14 cellular contexts compared by ENCODE assay signal in genomic region chr18:58793361-58793760, GRCh38.
DNase-seq lines count a peak whose midpoint lies in the region; ATAC-seq and TF ChIP-seq lines count a peak whose summit lies in the region.
"Had no signal": no experiment of that assay in that cellular context is flagged by ENCODE, and none has a peak within 500 bp of the region (broad histone marks: within the 10 kb centered on the region; RNA-seq: fewer than 3 reads in every experiment).

No MANE protein-coding gene starts in this region.

- TF ChIP-seq CTCF in PC-3 (conservative IDR thresholded peaks at IDR 0.05; ENCODE audit: low read depth, low read length) (no peak), osteoblast (IDR thresholded peaks at IDR 0.05; ENCODE audit: extremely low read depth, low read depth, low read length) (no peak), WTC11 (IDR thresholded peaks at IDR 0.05) (no peak)

- no peaks in the 10 kb centered on the region for H3K36me3 Mint-ChIP-seq in stimulated activated effector memory CD8-positive, alpha-beta T cell treated with anti-CD3 and anti-CD28 coated beads, Interleukin-12 subunit alpha, Interleukin-12 subunit beta, amount 100 ng/mL, for 72 hours
- no peaks in the 10 kb centered on the region for H3K36me3 Mint-ChIP-seq in WTC11
- H3K36me3 Mint-ChIP-seq: memory B cell had no signal

- no peaks in the 10 kb centered on the region for H4K20me1 ChIP-seq in PC-3 (ENCODE audit: low read length)
- no peaks in the 10 kb centered on the region for H4K20me1 ChIP-seq in osteoblast (ENCODE audit: insufficient read depth, low read length)

- H2AFZ ChIP-seq in PC-3 (ENCODE audit: low read length), result no peak overlapping the region
- H2AFZ ChIP-seq in osteoblast (ENCODE audit: low read length), result no peak overlapping the region

- H3K4me1 ChIP-seq in PC-3 (ENCODE audit: insufficient read depth, low read length) (peaks cover 40% of the 10 kb centered on the region), osteoblast (ENCODE audit: insufficient read depth, low read length) (peaks cover 9% of the 10 kb centered on the region)

- no peak overlapping the region for H3K4me3 Mint-ChIP-seq in stimulated activated effector memory CD8-positive, alpha-beta T cell treated with anti-CD3 and anti-CD28 coated beads, Interleukin-12 subunit alpha, Interleukin-12 subunit beta, amount 100 ng/mL, for 72 hours
- H3K4me3 Mint-ChIP-seq in WTC11, result no peak overlapping the region
- H3K4me3 Mint-ChIP-seq: memory B cell; T-helper 2 cell treated with Interferon-gamma antibody and Interleukin-4, amounts not matched to agents 5 μg/mL and 100 μg/mL, for 36 hours had no signal

- H3K36me3 ChIP-seq in PC-3 (ENCODE audit: low read depth, low read length) (no peaks in the 10 kb centered on the region), osteoblast (ENCODE audit: insufficient read depth, low read length) (no peaks in the 10 kb centered on the region)
- H3K36me3 ChIP-seq: tibial artery had no signal

- peak; percentile 77 for DNase-seq in EL
- DNase-seq in PC-3, result peak; percentile 98
- DNase-seq in osteoblast (ENCODE audit: insufficient read length, low spot score, missing footprints), result peak; percentile 74
- DNase-seq in activated effector memory CD4-positive, alpha-beta T cell treated with Interleukin-2 at 50 U/mL for 16 hours, result no peak
- no peak for DNase-seq in stimulated activated effector memory CD8-positive, alpha-beta T cell treated with anti-CD3 and anti-CD28 coated beads, Interleukin-12 subunit alpha, Interleukin-12 subunit beta, amount 100 ng/mL, for 72 hours (ENCODE audit: low spot score in 2 of 2)
- no peak for DNase-seq in WTC11 (ENCODE audit: low spot score)
- DNase-seq in NCI-H1092 treated with DMSO at 0.1 percent for 48 hours (lab: John Stamatoyannopoulos, UW), result no peak
- DNase-seq: amygdala, NCI-H1694, tibial artery had no signal

- peaks cover 18% of the 10 kb centered on the region for H3F3A ChIP-seq in PC-3 (ENCODE audit: low read length, unreplicated experiment)

- no peak overlapping the region for H3K4me3 ChIP-seq in PC-3 (ENCODE audit: low read length)
- no peak overlapping the region for H3K4me3 ChIP-seq in osteoblast (ENCODE audit: insufficient read depth, low read length)
- H3K4me3 ChIP-seq: tibial artery had no signal

- H3K4me1 Mint-ChIP-seq in stimulated activated effector memory CD8-positive, alpha-beta T cell treated with anti-CD3 and anti-CD28 coated beads, Interleukin-12 subunit alpha, Interleukin-12 subunit beta, amount 100 ng/mL, for 72 hours, result no peaks in the 10 kb centered on the region
- H3K4me1 Mint-ChIP-seq in WTC11, result peaks cover 34% of the 10 kb centered on the region

- H3K9me3 Mint-ChIP-seq in stimulated activated effector memory CD8-positive, alpha-beta T cell treated with anti-CD3 and anti-CD28 coated beads, Interleukin-12 subunit alpha, Interleukin-12 subunit beta, amount 100 ng/mL, for 72 hours, result no peaks in the 10 kb centered on the region
- no peaks in the 10 kb centered on the region for H3K9me3 Mint-ChIP-seq in WTC11
- H3K9me3 Mint-ChIP-seq: memory B cell; T-helper 2 cell treated with Interferon-gamma antibody and Interleukin-4, amounts not matched to agents 5 μg/mL and 100 μg/mL, for 36 hours had no signal

- H3K27ac Mint-ChIP-seq in stimulated activated effector memory CD8-positive, alpha-beta T cell treated with anti-CD3 and anti-CD28 coated beads, Interleukin-12 subunit alpha, Interleukin-12 subunit beta, amount 100 ng/mL, for 72 hours, result no peak overlapping the region
- H3K27ac Mint-ChIP-seq in WTC11, result no peak overlapping the region
- H3K27ac Mint-ChIP-seq: memory B cell; progenitor cell of endocrine pancreas; T-helper 2 cell treated with Interferon-gamma antibody and Interleukin-4, amounts not matched to agents 5 μg/mL and 100 μg/mL, for 36 hours had no signal

- ATAC-seq in PC-3, result peak; percentile 18
- ATAC-seq in esophagus mucosa, result peak; percentile 79
- no peak for ATAC-seq in stimulated activated effector memory CD8-positive, alpha-beta T cell treated with anti-CD3 and anti-CD28 coated beads, Interleukin-12 subunit alpha, Interleukin-12 subunit beta, amount 100 ng/mL, for 72 hours
- ATAC-seq in WTC11, result no peak

- no peaks in the 10 kb centered on the region for H3K79me2 ChIP-seq in PC-3 (ENCODE audit: low read length)
- H3K79me2 ChIP-seq in osteoblast (ENCODE audit: insufficient read depth, low read length), result no peaks in the 10 kb centered on the region

- H3K4me2 ChIP-seq in PC-3 (ENCODE audit: low read length) (no peak overlapping the region), osteoblast (ENCODE audit: insufficient read depth, low read length) (no peak overlapping the region)

- H3K9me2 ChIP-seq in PC-3 (replicated peaks; ENCODE audit: low read length), result no peaks in the 10 kb centered on the region

- H3K27ac ChIP-seq in PC-3 (ENCODE audit: low read length) (peak overlapping the region; percentile 69), osteoblast (ENCODE audit: low read depth, low read length) (no peak overlapping the region)
- H3K27ac ChIP-seq: tibial artery had no signal

- intact Hi-C loops in PC-3 (cut with micrococcal nuclease), result loop anchor here (1.0 kb wide), 1 partner anchor 69 kb away; no protein-coding TSS in a partner anchor

- H3K9me3 ChIP-seq in PC-3 (ENCODE audit: low read length) (no peaks in the 10 kb centered on the region), osteoblast (ENCODE audit: low read depth, low read length) (no peaks in the 10 kb centered on the region)
- H3K9me3 ChIP-seq: tibial artery had no signal

- H3K27me3 ChIP-seq in PC-3 (ENCODE audit: low read length) (no peaks in the 10 kb centered on the region), osteoblast (ENCODE audit: insufficient read depth, low read length) (no peaks in the 10 kb centered on the region)
- H3K27me3 ChIP-seq: tibial artery had no signal

- no peaks in the 10 kb centered on the region; the same call in 1 of the 2 replicates for H3K27me3 Mint-ChIP-seq in WTC11 (ENCODE audit: low read depth)
- H3K27me3 Mint-ChIP-seq: memory B cell, progenitor cell of endocrine pancreas had no signal

- CTCF ChIA-PET in PC-3 (lab: Charles Lee), result no interaction called here
- CTCF ChIA-PET in WTC11 (lab: Charles Lee), result interaction anchor here (1.6 kb wide), 1 partner anchor 213 kb away, joined by 3 read pairs; no protein-coding TSS in a partner anchor

- no TSS peak for BruUV-seq in PC-3 (replicated peaks; lab: Mats Ljungman, UMichigan)

- POLR2A ChIA-PET in PC-3 (lab: Charles Lee; ENCODE audit: unreplicated experiment), result no interaction called here
- POLR2A ChIA-PET in WTC11 (lab: Charles Lee), result no interaction called here

- H3K9ac ChIP-seq in PC-3 (ENCODE audit: low read length), result no peak overlapping the region

TF ChIP-seq in WTC11, 78 proteins besides CTCF, POLR2A, EP300 and RAD21:
- no peak for TF ChIP-seq JUN (CRISPR knock-in tag; IDR thresholded peaks at IDR 0.05)
- TF ChIP-seq ARID4B (CRISPR knock-in tag; IDR thresholded peaks at IDR 0.05; ENCODE audit: borderline replicate concordance), result no peak
- no peak for TF ChIP-seq ZNF416 (CRISPR knock-in tag; IDR thresholded peaks at IDR 0.05)
- no peak for TF ChIP-seq ZNF138 (CRISPR knock-in tag; conservative IDR thresholded peaks at IDR 0.05)
- no peak for TF ChIP-seq TEAD4 (CRISPR knock-in tag; IDR thresholded peaks at IDR 0.05)
- no peak for TF ChIP-seq ZSCAN18 (CRISPR knock-in tag; IDR thresholded peaks at IDR 0.05)
- no peak for TF ChIP-seq ZNF317 (CRISPR knock-in tag; IDR thresholded peaks at IDR 0.05; ENCODE audit: borderline replicate concordance, low read depth)
- no peak for TF ChIP-seq TCF7 (CRISPR knock-in tag; IDR thresholded peaks at IDR 0.05; ENCODE audit: low read depth)
TF ChIP-seq in WTC11: peak in this region for 0.

Comparison
In these comparisons a context has a peak if more than half of its experiments do, and no peak if none do; other contexts are left out.
1. DNase-seq: peak in EL (single experiment), PC-3 (single experiment) and osteoblast (single experiment); none in activated effector memory CD4-positive, alpha-beta T cell treated with Interleukin-2 at 50 U/mL for 16 hours (single experiment), stimulated activated effector memory CD8-positive, alpha-beta T cell treated with anti-CD3 and anti-CD28 coated beads, Interleukin-12 subunit alpha, Interleukin-12 subunit beta, amount 100 ng/mL, for 72 hours (0 of 2), WTC11 (single experiment) and NCI-H1092 treated with DMSO at 0.1 percent for 48 hours (single experiment).
2. ATAC-seq: peak in PC-3 (single experiment) and esophagus mucosa (single experiment); none in stimulated activated effector memory CD8-positive, alpha-beta T cell treated with anti-CD3 and anti-CD28 coated beads, Interleukin-12 subunit alpha, Interleukin-12 subunit beta, amount 100 ng/mL, for 72 hours (single experiment) and WTC11 (single experiment).